12 cellular contexts compared by ENCODE assay signal in the genomic region with DNA sequence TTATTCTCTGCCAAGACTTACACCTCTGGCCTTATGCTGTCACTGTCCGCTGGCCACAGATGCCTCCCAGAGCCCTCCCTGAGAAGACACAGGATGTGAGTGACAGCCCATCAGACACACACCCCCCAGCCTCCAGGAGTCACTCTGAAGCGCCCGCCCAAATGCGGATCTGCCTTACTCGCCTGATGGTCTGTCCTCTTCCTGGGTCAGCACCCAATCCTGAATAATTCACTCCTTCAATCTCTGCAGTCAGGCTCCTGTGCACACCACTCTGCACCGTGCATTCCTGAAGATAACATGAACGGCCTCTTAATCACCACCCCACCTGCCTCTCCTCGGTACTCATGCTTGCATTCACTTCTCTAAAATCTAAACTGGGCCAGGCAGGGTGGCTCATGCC. TPM values are rescaled to one million over a fixed set of nuclear protein-coding genes. Genes with fewer than 3 reads are reported as not detected.
DNase-seq lines count a peak whose midpoint lies in the region; ATAC-seq and TF ChIP-seq lines count a peak whose summit lies in the region.
"Had no signal": no experiment of that assay in that cellular context is flagged by ENCODE, and none has a peak within 500 bp of the region (broad histone marks: within the 10 kb centered on the region; RNA-seq: fewer than 3 reads in every experiment).

No MANE protein-coding gene starts in this region.

- H3K27ac ChIP-seq in BLaER1 (no peak overlapping the region), IMR-90 (ENCODE audit: insufficient read depth, low read length) (no peak overlapping the region)
- H3K27ac ChIP-seq in naive thymus-derived CD4-positive, alpha-beta T cell (ENCODE audit: low read depth, low read length), result no peak overlapping the region

- no peak overlapping the region for H2AK9ac ChIP-seq in IMR-90 (replicated peaks; ENCODE audit: low read depth, low read length, poor library complexity)

- no peak overlapping the region for H2BK120ac ChIP-seq in IMR-90 (ENCODE audit: low read depth, low read length)

- no peak overlapping the region for H2BK15ac ChIP-seq in IMR-90 (ENCODE audit: low read depth, low read length)

- no peak for TF ChIP-seq POLR2A in IMR-90 (IDR thresholded peaks at IDR 0.05; ENCODE audit: low read depth, low read length)

- H3K36me3 Mint-ChIP-seq in central memory CD8-positive, alpha-beta T cell (ENCODE audit: insufficient read depth), result peaks cover 3% of the 10 kb centered on the region
- peaks cover 0 to 7% (median 0%) of the 10 kb centered on the region in 5 donors for H3K36me3 Mint-ChIP-seq in naive thymus-derived CD4-positive, alpha-beta T cell

- intact Hi-C loops in IMR-90 (cut with micrococcal nuclease), result no loop called here
- intact Hi-C loops in naive thymus-derived CD4-positive, alpha-beta T cell (cut with micrococcal nuclease), result no loop called here

- H3K4me3 ChIP-seq in BLaER1 (no peak overlapping the region), IMR-90 (ENCODE audit: insufficient read depth, low read depth, low read length) (no peak overlapping the region)
- H3K4me3 ChIP-seq in naive thymus-derived CD4-positive, alpha-beta T cell (ENCODE audit: low read length), result no peak overlapping the region

- H3K4ac ChIP-seq in IMR-90 (ENCODE audit: low read depth, low read length), result no peak overlapping the region

- H3K9me3 ChIP-seq in BLaER1 (no peaks in the 10 kb centered on the region), IMR-90 (ENCODE audit: control insufficient read depth, insufficient read depth, low read length) (no peaks in the 10 kb centered on the region)
- H3K9me3 ChIP-seq in naive thymus-derived CD4-positive, alpha-beta T cell (ENCODE audit: control insufficient read depth in 2 of 3, low read length in 3 of 3), result no peaks in the 10 kb centered on the region

- no peak overlapping the region for H2AFZ ChIP-seq in IMR-90 (replicated peaks; ENCODE audit: low read length, poor library complexity)

- H2BK5ac ChIP-seq in IMR-90 (ENCODE audit: low read depth, low read length, poor library complexity, severe bottlenecking), result no peak overlapping the region

- H3K4me1 Mint-ChIP-seq in central memory CD8-positive, alpha-beta T cell, result peaks cover 41% of the 10 kb centered on the region
- H3K4me1 Mint-ChIP-seq in naive thymus-derived CD4-positive, alpha-beta T cell, result peaks cover 31 to 71% (median 51%) of the 10 kb centered on the region in 7 donors

- no peak overlapping the region for H3K4me3 Mint-ChIP-seq in central memory CD8-positive, alpha-beta T cell
- peak overlapping the region in 2 of 10 donors; percentile 30 to 56 for H3K4me3 Mint-ChIP-seq in naive thymus-derived CD4-positive, alpha-beta T cell
- H3K4me3 Mint-ChIP-seq: T-helper 2 cell treated with Interferon-gamma antibody and Interleukin-4, amounts not matched to agents 5 μg/mL and 100 μg/mL, for 36 hours had no signal

- peak; percentile 37; the same call in 1 of the 2 replicates for ATAC-seq in IMR-90 (ENCODE audit: low read depth)
- no peak for ATAC-seq in central memory CD8-positive, alpha-beta T cell (replicated peaks; ENCODE audit: extremely low read depth, poor library complexity, severe bottlenecking)
- ATAC-seq in naive thymus-derived CD4-positive, alpha-beta T cell, result no peak
- ATAC-seq in GM21360 (IDR thresholded peaks at IDR 0.05; ENCODE audit: unreplicated experiment), result no peak
- no peak for ATAC-seq in HG03039 (IDR thresholded peaks at IDR 0.05; ENCODE audit: unreplicated experiment)
- ATAC-seq: activated naive CD4-positive, alpha-beta T cell treated with anti-CD3 and anti-CD28 coated beads, Interleukin-2, amount 50 U/mL, for 72 hours had no signal

- BruUV-seq in IMR-90 (replicated peaks; lab: Mats Ljungman, UMichigan), result no TSS peak

- H3K4me1 ChIP-seq in BLaER1, result peaks cover 47% of the 10 kb centered on the region
- H3K4me1 ChIP-seq in IMR-90 (ENCODE audit: control insufficient read depth, insufficient read depth, low read length), result peaks cover 7% of the 10 kb centered on the region; the same call in 1 of the 2 replicates
- H3K4me1 ChIP-seq in naive thymus-derived CD4-positive, alpha-beta T cell (ENCODE audit: control insufficient read depth in 2 of 2, insufficient read depth in 2 of 2, low read length in 2 of 2), result peaks cover 0 to 10% of the 10 kb centered on the region in 2 donors

- POLR2A ChIA-PET in IMR-90 (lab: Charles Lee; ENCODE audit: unreplicated experiment), result no interaction called here
- POLR2A ChIA-PET in naive thymus-derived CD4-positive, alpha-beta T cell (lab: Charles Lee), result no interaction called here

- peak overlapping the region; percentile 58 for H3K27ac Mint-ChIP-seq in central memory CD8-positive, alpha-beta T cell (ENCODE audit: low read depth)
- H3K27ac Mint-ChIP-seq in naive thymus-derived CD4-positive, alpha-beta T cell, result peak overlapping the region in 8 of 9 donors; percentile 22 to 81 (median 51)
- H3K27ac Mint-ChIP-seq: activated naive CD4-positive, alpha-beta T cell treated with anti-CD3 and anti-CD28 coated beads, Interleukin-2, amount 50 U/mL, for 72 hours; T-helper 2 cell treated with Interferon-gamma antibody and Interleukin-4, amounts not matched to agents 5 μg/mL and 100 μg/mL, for 36 hours had no signal

- peaks cover 18% of the 10 kb centered on the region for H3K9me1 ChIP-seq in IMR-90 (ENCODE audit: insufficient read depth, low read length)

- H3K36me3 ChIP-seq in BLaER1, result peaks cover 34% of the 10 kb centered on the region
- H3K36me3 ChIP-seq in IMR-90 (ENCODE audit: control insufficient read depth, insufficient read depth, low read length), result no peaks in the 10 kb centered on the region; the same call in 1 of the 2 replicates
- H3K36me3 ChIP-seq in naive thymus-derived CD4-positive, alpha-beta T cell (ENCODE audit: control insufficient read depth in 2 of 3, insufficient read depth in 3 of 3, low read length in 3 of 3), result no peaks in the 10 kb centered on the region

- no peak overlapping the region for H3K56ac ChIP-seq in IMR-90 (ENCODE audit: extremely low read depth, insufficient read depth, low read length)

- peaks cover 23 to 72% of the 10 kb centered on the region in 2 experiments for H3K79me1 ChIP-seq in IMR-90 (ENCODE audit: low read depth in 1 of 2, low read length in 2 of 2)

- H3K18ac ChIP-seq in IMR-90 (ENCODE audit: low read depth, low read length), result no peak overlapping the region

- H4K5ac ChIP-seq in IMR-90 (ENCODE audit: low read depth, low read length), result no peak overlapping the region

- H2BK20ac ChIP-seq in IMR-90 (ENCODE audit: low read depth, low read length), result no peak overlapping the region

- H2AK5ac ChIP-seq in IMR-90 (ENCODE audit: low read depth, low read length), result no peak overlapping the region

- H3K27me3 Mint-ChIP-seq in central memory CD8-positive, alpha-beta T cell, result no peaks in the 10 kb centered on the region
- H3K27me3 Mint-ChIP-seq in naive thymus-derived CD4-positive, alpha-beta T cell, result no peaks in the 10 kb centered on the region

- H4K8ac ChIP-seq in IMR-90 (ENCODE audit: low read depth in 2 of 2, low read length in 2 of 2), result no peak overlapping the region

- dilution Hi-C loops in IMR-90 (cut with HindIII; ENCODE audit: low sequenced_read_pairs, unreplicated experiment), result no loop called here

- H4K91ac ChIP-seq in IMR-90 (ENCODE audit: insufficient read depth, low read depth, low read length), result no peak overlapping the region

- 90% methylated on average over 1 of the region's 8 CpGs; no CpG with 5 or more reads in 1 of the 2 experiments for WGBS in IMR-90 (ENCODE audit: extremely low coverage in 2 of 2, insufficient read length in 1 of 2), 2 experiments

- DNase-seq in IMR-90 (no peak), NCI-H2196 (lab: John Stamatoyannopoulos, UW; ENCODE audit: unreplicated experiment) (no peak)
- DNase-seq in central memory CD8-positive, alpha-beta T cell (ENCODE audit: low spot score in 2 of 2), result no peak
- DNase-seq in naive thymus-derived CD4-positive, alpha-beta T cell, result no peak
- DNase-seq in activated CD4-positive, alpha-beta T cell treated with anti-CD3 and anti-CD28 coated beads for 48 hours, result no peak
- DNase-seq: NCI-H2227 treated with DMSO at 0.1 percent for 48 hours, OCI-M1 had no signal

- no peaks in the 10 kb centered on the region for H3K27me3 ChIP-seq in BLaER1
- H3K27me3 ChIP-seq in IMR-90 (ENCODE audit: control insufficient read depth, insufficient read depth, low read length), result no peaks in the 10 kb centered on the region
- H3K27me3 ChIP-seq in naive thymus-derived CD4-positive, alpha-beta T cell (ENCODE audit: control insufficient read depth in 2 of 2, insufficient read depth in 2 of 2, low read length in 2 of 2), result no peaks in the 10 kb centered on the region

- H3K9ac ChIP-seq in BLaER1 (no peak overlapping the region), IMR-90 (ENCODE audit: low read depth, low read length) (no peak overlapping the region)

- no peak overlapping the region for H3K23ac ChIP-seq in IMR-90 (ENCODE audit: low read depth, low read length)

- in situ Hi-C loops in IMR-90 (cut with MboI; ENCODE audit: low sequenced_read_pairs), result no loop called here

- H3K14ac ChIP-seq in IMR-90 (replicated peaks; ENCODE audit: low read depth, low read length), result no peak overlapping the region

- 0 out of 2 replicates have a peak overlapping the region, but pooled peaks have one; percentile 1 for H3K4me2 ChIP-seq in BLaER1
- no peak overlapping the region for H3K4me2 ChIP-seq in IMR-90 (ENCODE audit: low read depth, low read length)

- CTCF ChIA-PET in IMR-90 (lab: Yijun Ruan, JAX), result no interaction called here
- CTCF ChIA-PET in naive thymus-derived CD4-positive, alpha-beta T cell (lab: Charles Lee), result no interaction called here

- H3K9me3 Mint-ChIP-seq in central memory CD8-positive, alpha-beta T cell, result no peaks in the 10 kb centered on the region
- H3K9me3 Mint-ChIP-seq in naive thymus-derived CD4-positive, alpha-beta T cell, result no peaks in the 10 kb centered on the region
- H3K9me3 Mint-ChIP-seq: activated naive CD4-positive, alpha-beta T cell treated with anti-CD3 and anti-CD28 coated beads, Interleukin-2, amount 50 U/mL, for 72 hours; T-helper 2 cell treated with Interferon-gamma antibody and Interleukin-4, amounts not matched to agents 5 μg/mL and 100 μg/mL, for 36 hours had no signal

- H4K20me1 ChIP-seq in BLaER1 (peaks cover 98% of the 10 kb centered on the region), IMR-90 (ENCODE audit: insufficient read depth, low read length) (peaks cover 76% of the 10 kb centered on the region)

- no peak for TF ChIP-seq CTCF in IMR-90 (conservative IDR thresholded peaks at IDR 0.05; ENCODE audit: low read depth, low read length)

- TF ChIP-seq RAD21 in IMR-90 (IDR thresholded peaks at IDR 0.05; ENCODE audit: low read length), result no peak

TF ChIP-seq in IMR-90, 13 proteins besides CTCF, POLR2A, EP300 and RAD21 (continues in another document):
- TF ChIP-seq SMC3 (IDR thresholded peaks at IDR 0.05; ENCODE audit: low read depth, low read length) (no peak), RFX5 (IDR thresholded peaks at IDR 0.05; ENCODE audit: low read depth, low read length) (no peak), FOS (IDR thresholded peaks at IDR 0.05; ENCODE audit: low read depth, low read length) (no peak)

RNA-seq across cellular contexts. Expression of a gene that starts 14.6 kb away (rescaled TPM):
- 30.1 and 31.9 TPM in 2 replicates for total RNA-seq in IMR-90 (2012; rRNA removed)
- polyA plus RNA-seq in IMR-90 (2012; rRNA removed), result 55.0 and 72.2 TPM in 2 replicates
- 61.7 and 74.8 TPM in 2 replicates for polyA plus RNA-seq in IMR-90 (2012; cell fraction: cytosol; rRNA removed)
- 63.4 and 67.9 TPM in 2 replicates for polyA plus RNA-seq in IMR-90 (2012; cell fraction: nucleus; rRNA removed; ENCODE audit: low replicate concordance)
- total RNA-seq in naive thymus-derived CD4-positive, alpha-beta T cell, result 100 to 1,000 TPM in 1 of 5 experiments, 10 to 100 TPM in 4; 68.6 to 116 (median 85.6) TPM
- 10 to 100 TPM; 16.9 to 40.2 TPM for polyA plus RNA-seq in naive thymus-derived CD4-positive, alpha-beta T cell
